Comparison of ENCODE assay signal across 13 cellular contexts in genomic region chr10:74255800-74256422, GRCh38.
DNase-seq lines count a peak whose midpoint lies in the region; ATAC-seq and TF ChIP-seq lines count a peak whose summit lies in the region.
"Had no signal": no experiment of that assay in that cellular context is flagged by ENCODE, and none has a peak within 500 bp of the region (broad histone marks: within the 10 kb centered on the region; RNA-seq: fewer than 3 reads in every experiment).

No MANE protein-coding gene starts in this region.

- no peak for TF ChIP-seq EP300 in upper lobe of left lung (IDR thresholded peaks at IDR 0.05)

- peaks cover 19% of the 10 kb centered on the region; the same call in 1 of the 2 replicates for H3K79me2 ChIP-seq in PC-9 (ENCODE audit: low read depth)
- H3K79me2 ChIP-seq in hepatocyte, result peaks cover 3% of the 10 kb centered on the region

- H3K36me3 ChIP-seq in A673 (ENCODE audit: insufficient read depth, low read length, poor library complexity, severe bottlenecking), result no peaks in the 10 kb centered on the region
- no peaks in the 10 kb centered on the region for H3K36me3 ChIP-seq in PC-9 (ENCODE audit: low read depth)
- H3K36me3 ChIP-seq in hepatocyte (replicated peaks; ENCODE audit: insufficient read depth, low read depth), result no peaks in the 10 kb centered on the region
- H3K36me3 ChIP-seq in upper lobe of left lung, result no peaks in the 10 kb centered on the region
- H3K36me3 ChIP-seq: brain microvascular endothelial cell, heart right ventricle, SJSA1 had no signal

- no TSS peak for BruUV-seq in A673 (replicated peaks; lab: Mats Ljungman, UMichigan)
- BruUV-seq in PC-9 (replicated peaks; lab: Mats Ljungman, UMichigan), result no TSS peak

- ATAC-seq in upper lobe of left lung (ENCODE audit: low FRiP score in 2 of 2), result no peak
- ATAC-seq: heart right ventricle had no signal

- POLR2A ChIA-PET in A673 (lab: Charles Lee; ENCODE audit: low non-redundant PET) (interaction anchor here (0.5 to 0.9 kb wide), 2 partner anchors 40 to 44 kb away, joined by 3 to 8 read pairs; no protein-coding TSS in a partner anchor), HEK293T (lab: Yijun Ruan, JAX) (no interaction called here), PC-9 (lab: Charles Lee; ENCODE audit: unreplicated experiment) (no interaction called here)

- CTCF ChIA-PET in A673 (lab: Charles Lee) (no interaction called here), HEK293T (lab: Yijun Ruan, JAX) (interaction anchor here (0.6 kb wide), 1 partner anchor 190 kb away, joined by 5 read pairs; no protein-coding TSS in a partner anchor), PC-9 (lab: Charles Lee) (no interaction called here)

- 55% methylated on average over 5 of the region's 5 CpGs for WGBS in hepatocyte (ENCODE audit: low lambda C conversion rate, missing lambda C conversion rate)
- WGBS in upper lobe of left lung, 2 donors, result 44 to 47% methylated on average over 5 of the region's 5 CpGs

- intact Hi-C loops in A673 (cut with micrococcal nuclease; ENCODE audit: unreplicated experiment) (loop anchor here (5.0 kb wide), 2 partner anchors 41 to 846 kb away; no protein-coding TSS in a partner anchor), PC-9 (cut with micrococcal nuclease; ENCODE audit: unreplicated experiment) (no loop called here)

- no peaks in the 10 kb centered on the region for H3K9me3 ChIP-seq in A673 (ENCODE audit: low read depth, low read length, poor library complexity, severe bottlenecking)
- H3K9me3 ChIP-seq in PC-9 (ENCODE audit: insufficient read depth, low read depth), result no peaks in the 10 kb centered on the region
- no peaks in the 10 kb centered on the region for H3K9me3 ChIP-seq in hepatocyte (ENCODE audit: low read depth)
- no peaks in the 10 kb centered on the region for H3K9me3 ChIP-seq in upper lobe of left lung
- H3K9me3 ChIP-seq: heart right ventricle, SJSA1 had no signal

- H3K27me3 ChIP-seq in A673 (replicated peaks; ENCODE audit: insufficient read depth, low read depth, low read length, poor library complexity) (no peaks in the 10 kb centered on the region), PC-9 (ENCODE audit: insufficient read depth, low read depth) (no peaks in the 10 kb centered on the region), hepatocyte (no peaks in the 10 kb centered on the region), upper lobe of left lung (no peaks in the 10 kb centered on the region)
- H3K27me3 ChIP-seq: brain microvascular endothelial cell, heart right ventricle, SJSA1 had no signal

- H4K20me1 ChIP-seq in PC-9 (ENCODE audit: insufficient read depth) (0 out of 2 replicates have a peak, but pooled peaks cover 5% of the 10 kb centered on the region), hepatocyte (ENCODE audit: insufficient read depth, poor library complexity, severe bottlenecking) (no peaks in the 10 kb centered on the region)

- H3K4me3 ChIP-seq in A673 (ENCODE audit: low read depth, low read length, poor library complexity, severe bottlenecking) (no peak overlapping the region), PC-9 (no peak overlapping the region), hepatocyte (no peak overlapping the region), upper lobe of left lung (no peak overlapping the region)
- H3K4me3 ChIP-seq: heart right ventricle, SJSA1 had no signal

- peak overlapping the region; percentile 27 for H3K27ac ChIP-seq in A673 (ENCODE audit: low read depth, low read length, poor library complexity, severe bottlenecking)
- H3K27ac ChIP-seq in PC-9, result peak overlapping the region; percentile 14; the same call in 1 of the 2 replicates
- H3K27ac ChIP-seq in hepatocyte, result no peak overlapping the region
- H3K27ac ChIP-seq in upper lobe of left lung, result no peak overlapping the region
- H3K27ac ChIP-seq: brain microvascular endothelial cell, heart right ventricle, SJSA1 had no signal

- DNase-seq in A673 (ENCODE audit: low spot score) (peak; percentile 96), HEK293T (ENCODE audit: extremely low spot score) (peak; percentile 24), PC-9 (no peak), hepatocyte (ENCODE audit: low spot score) (no peak), upper lobe of left lung (no peak), HCEC 1CT (no peak), activated gamma-delta T cell (lab: John Stamatoyannopoulos, UW) (no peak)
- no peak for DNase-seq in activated CD4-positive, CD25-positive, alpha-beta regulatory T cell (lab: John Stamatoyannopoulos, UW)
- DNase-seq: activated CD4-positive, alpha-beta T cell treated with anti-CD3 and anti-CD28 coated beads for 1 hour; brain microvascular endothelial cell; heart right ventricle; NCI-H1436 had no signal

- TF ChIP-seq POLR2A in upper lobe of left lung (IDR thresholded peaks at IDR 0.05), result no peak

- no peak for TF ChIP-seq CTCF in A673 (conservative IDR thresholded peaks at IDR 0.05; ENCODE audit: low read depth, low read length)
- TF ChIP-seq CTCF in PC-9 (conservative IDR thresholded peaks at IDR 0.05), result no peak
- TF ChIP-seq CTCF in hepatocyte (IDR thresholded peaks at IDR 0.05; ENCODE audit: poor library complexity), result no peak
- TF ChIP-seq CTCF in upper lobe of left lung (IDR thresholded peaks at IDR 0.05), result no peak

- H3K9me2 ChIP-seq in PC-9 (ENCODE audit: insufficient read depth) (no peaks in the 10 kb centered on the region), hepatocyte (replicated peaks; ENCODE audit: insufficient read depth) (no peaks in the 10 kb centered on the region)

- H3K4me2 ChIP-seq in PC-9 (peak overlapping the region; percentile 47; the same call in 1 of the 2 replicates), hepatocyte (peak overlapping the region; percentile 2)

- H2AFZ ChIP-seq in PC-9 (no peak overlapping the region), hepatocyte (no peak overlapping the region)

- peaks cover 20% of the 10 kb centered on the region for H3F3A ChIP-seq in PC-9 (ENCODE audit: insufficient read depth, low read depth)

- H3K4me1 ChIP-seq in A673 (ENCODE audit: insufficient read depth, low read length, poor library complexity, severe bottlenecking) (peaks cover 38% of the 10 kb centered on the region), PC-9 (replicated peaks; ENCODE audit: insufficient read depth) (peaks cover 24% of the 10 kb centered on the region), hepatocyte (ENCODE audit: insufficient read depth) (peaks cover 6% of the 10 kb centered on the region), upper lobe of left lung (peaks cover 0 to 10% (median 5%) of the 10 kb centered on the region in 4 donors)
- H3K4me1 ChIP-seq: SJSA1 had no signal

TF ChIP-seq in HEK293T, 16 proteins besides CTCF, POLR2A, EP300 and RAD21:
- TF ChIP-seq LEF1 (IDR thresholded peaks at IDR 0.05; ENCODE audit: borderline replicate concordance), result no peak
- no peak for TF ChIP-seq FOXA1 (IDR thresholded peaks at IDR 0.05)
- TF ChIP-seq FOXM1 (IDR thresholded peaks at IDR 0.05; ENCODE audit: borderline replicate concordance), result no peak
- TF ChIP-seq ARNT (IDR thresholded peaks at IDR 0.05), result peak; percentile 89
- no peak for TF ChIP-seq SUZ12 (IDR thresholded peaks at IDR 0.05)
- TF ChIP-seq PKNOX1 (IDR thresholded peaks at IDR 0.05), result peak; percentile 72
- no peak for TF ChIP-seq ZNF384 (IDR thresholded peaks at IDR 0.05)
- TF ChIP-seq CTBP1 (IDR thresholded peaks at IDR 0.05; ENCODE audit: borderline replicate concordance), result 0 out of 2 replicates have a peak, but pooled peaks have one; percentile 50
- TF ChIP-seq FOXK2 (IDR thresholded peaks at IDR 0.05), result no peak

Comparison
In these comparisons a context has a peak if more than half of its experiments do, and no peak if none do; other contexts are left out.
1. DNase-seq: peak in A673 (single experiment) and HEK293T (single experiment); none in PC-9 (0 of 2), hepatocyte (single experiment), activated CD4-positive, CD25-positive, alpha-beta regulatory T cell (0 of 4), upper lobe of left lung (0 of 2), HCEC 1CT (single experiment) and activated gamma-delta T cell (single experiment).
2. H3K27ac ChIP-seq: peak in A673 (single experiment) and PC-9 (single experiment); none in hepatocyte (single experiment) and upper lobe of left lung (0 of 4).